10 cellular contexts compared by ENCODE assay signal in the genomic region with DNA sequence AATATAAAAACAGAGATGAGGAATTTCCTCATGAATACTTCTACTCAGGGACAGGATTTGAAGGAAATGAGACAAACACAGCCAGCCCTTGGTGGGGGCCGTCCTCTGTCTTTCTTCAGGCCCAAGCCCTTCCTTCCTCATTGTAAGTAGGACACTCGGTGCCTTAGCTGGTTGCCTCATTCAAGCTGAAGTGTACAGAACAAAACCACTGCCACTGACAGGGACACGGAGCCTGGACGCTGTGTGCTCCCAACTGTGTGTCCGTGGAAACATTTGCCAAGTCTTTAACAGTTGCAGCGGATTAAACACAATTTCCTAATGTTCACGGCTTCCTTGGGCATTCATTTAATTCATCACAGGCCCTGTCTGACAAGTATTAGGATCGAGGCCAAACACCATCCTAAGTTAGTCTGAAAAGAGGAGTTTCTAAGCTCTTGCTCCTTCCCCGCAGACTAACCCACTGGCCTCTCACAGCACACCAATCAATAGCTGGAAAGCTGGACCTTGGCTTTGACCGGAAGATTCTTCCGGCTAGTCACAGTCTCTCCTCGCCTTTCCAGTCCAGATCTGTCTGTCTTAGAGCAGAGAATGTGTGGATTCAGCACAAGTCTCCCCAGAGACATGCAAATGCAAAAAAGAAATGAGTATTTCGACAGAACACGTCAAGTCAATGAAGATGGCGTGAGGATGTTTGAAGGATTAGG.
DNase-seq lines count a peak whose midpoint lies in the region; ATAC-seq and TF ChIP-seq lines count a peak whose summit lies in the region.
"Had no signal": no experiment of that assay in that cellular context is flagged by ENCODE, and none has a peak within 500 bp of the region (broad histone marks: within the 10 kb centered on the region; RNA-seq: fewer than 3 reads in every experiment).

No MANE protein-coding gene starts in this region.

- H3K27ac ChIP-seq in endodermal cell (ENCODE audit: low read depth, low read length) (peak overlapping the region; percentile 65), temporal lobe (ENCODE audit: low read depth, low read length) (peak overlapping the region; percentile 69)

- no peak overlapping the region for H3K27ac Mint-ChIP-seq in endodermal cell
- no peak overlapping the region for H3K27ac Mint-ChIP-seq in activated CD8-positive, alpha-beta T cell treated with anti-CD3 and anti-CD28 coated beads, Interleukin-2, amount 10 ng/mL, durations not matched to agents 7 days and 5 days
- H3K27ac Mint-ChIP-seq: effector memory CD8-positive, alpha-beta T cell; memory B cell had no signal

- H3K9me3 ChIP-seq in endodermal cell (ENCODE audit: control insufficient read depth, low read length), result no peaks in the 10 kb centered on the region

- no peak for ATAC-seq in GM21717 (IDR thresholded peaks at IDR 0.05; ENCODE audit: unreplicated experiment)
- no peak for ATAC-seq in activated CD8-positive, alpha-beta T cell treated with anti-CD3 and anti-CD28 coated beads, Interleukin-2, amount 10 ng/mL, durations not matched to agents 7 days and 5 days
- ATAC-seq: effector memory CD8-positive, alpha-beta T cell had no signal

- H3K27me3 Mint-ChIP-seq in endodermal cell (ENCODE audit: insufficient read depth), result peaks cover 13% of the 10 kb centered on the region
- H3K27me3 Mint-ChIP-seq in activated CD8-positive, alpha-beta T cell treated with anti-CD3 and anti-CD28 coated beads, Interleukin-2, amount 10 ng/mL, durations not matched to agents 7 days and 5 days (ENCODE audit: low read depth), result no peaks in the 10 kb centered on the region

- 89 to 90% methylated on average over 11 to 15 of the region's 15 CpGs for WGBS in endodermal cell (ENCODE audit: insufficient coverage in 1 of 2, insufficient read length in 1 of 2), 2 experiments

- no peak overlapping the region for H3K4me3 ChIP-seq in endodermal cell (ENCODE audit: low read length)

- H3K9ac ChIP-seq in endodermal cell (ENCODE audit: extremely low read depth, low read length, poor library complexity, severe bottlenecking), result no peak overlapping the region

- no peaks in the 10 kb centered on the region for H3K9me3 Mint-ChIP-seq in endodermal cell
- no peaks in the 10 kb centered on the region for H3K9me3 Mint-ChIP-seq in activated CD8-positive, alpha-beta T cell treated with anti-CD3 and anti-CD28 coated beads, Interleukin-2, amount 10 ng/mL, durations not matched to agents 7 days and 5 days (ENCODE audit: insufficient read depth)
- H3K9me3 Mint-ChIP-seq: effector memory CD8-positive, alpha-beta T cell; memory B cell had no signal

- peak; percentile 79 for DNase-seq in MV-4-11 (lab: John Stamatoyannopoulos, UW)
- no peak for DNase-seq in endodermal cell
- peak; percentile 61 for DNase-seq in midbrain (lab: John Stamatoyannopoulos, UW)
- DNase-seq in NCI-H226, result no peak
- DNase-seq in activated CD8-positive, alpha-beta T cell treated with anti-CD3 and anti-CD28 coated beads, Interleukin-2, amount 10 ng/mL, durations not matched to agents 7 days and 5 days, result no peak
- DNase-seq in H4 (ENCODE audit: low spot score), result no peak
- DNase-seq: effector memory CD8-positive, alpha-beta T cell had no signal

- CTCF ChIA-PET in activated CD8-positive, alpha-beta T cell treated with anti-CD3 and anti-CD28 coated beads, Interleukin-2, amount 10 ng/mL, durations not matched to agents 7 days and 5 days (lab: Charles Lee), result no interaction called here

- no peaks in the 10 kb centered on the region for H3K36me3 ChIP-seq in endodermal cell (ENCODE audit: control insufficient read depth, insufficient read depth, low read length)

- no peaks in the 10 kb centered on the region for H3K36me3 Mint-ChIP-seq in endodermal cell (ENCODE audit: low read depth)
- H3K36me3 Mint-ChIP-seq in activated CD8-positive, alpha-beta T cell treated with anti-CD3 and anti-CD28 coated beads, Interleukin-2, amount 10 ng/mL, durations not matched to agents 7 days and 5 days (ENCODE audit: low read depth), result no peaks in the 10 kb centered on the region
- H3K36me3 Mint-ChIP-seq: memory B cell had no signal

- H3K4me3 Mint-ChIP-seq in endodermal cell, result no peak overlapping the region
- no peak overlapping the region for H3K4me3 Mint-ChIP-seq in activated CD8-positive, alpha-beta T cell treated with anti-CD3 and anti-CD28 coated beads, Interleukin-2, amount 10 ng/mL, durations not matched to agents 7 days and 5 days
- H3K4me3 Mint-ChIP-seq: effector memory CD8-positive, alpha-beta T cell; memory B cell had no signal

- POLR2A ChIA-PET in activated CD8-positive, alpha-beta T cell treated with anti-CD3 and anti-CD28 coated beads, Interleukin-2, amount 10 ng/mL, durations not matched to agents 7 days and 5 days (lab: Charles Lee), result no interaction called here

- H3K4me1 ChIP-seq in endodermal cell (ENCODE audit: control insufficient read depth, insufficient read depth, low read length), result peaks cover 2% of the 10 kb centered on the region

- H3K27me3 ChIP-seq in endodermal cell (ENCODE audit: control insufficient read depth, insufficient read depth, low read length, poor library complexity, severe bottlenecking), result peaks cover 18% of the 10 kb centered on the region

- TF ChIP-seq CTCF in endodermal cell (conservative IDR thresholded peaks at IDR 0.05), result no peak

- H3K4me1 Mint-ChIP-seq in endodermal cell, result peaks cover 21% of the 10 kb centered on the region
- H3K4me1 Mint-ChIP-seq in activated CD8-positive, alpha-beta T cell treated with anti-CD3 and anti-CD28 coated beads, Interleukin-2, amount 10 ng/mL, durations not matched to agents 7 days and 5 days (ENCODE audit: low read depth), result peaks cover 14% of the 10 kb centered on the region

Comparison
In these comparisons a context has a peak if more than half of its experiments do, and no peak if none do; other contexts are left out.
1. DNase-seq: peak in MV-4-11 (single experiment) and midbrain (single experiment); none in endodermal cell (single experiment), NCI-H226 (single experiment), activated CD8-positive, alpha-beta T cell treated with anti-CD3 and anti-CD28 coated beads, Interleukin-2, amount 10 ng/mL, durations not matched to agents 7 days and 5 days (single experiment) and H4 (single experiment).